8 cellular contexts compared by ENCODE assay signal in genomic region chr19:58466089-58466759, GRCh38. TPM values are rescaled to one million over a fixed set of nuclear protein-coding genes. Genes with fewer than 3 reads are reported as not detected.
DNase-seq lines count a peak whose midpoint lies in the region; FAIRE-seq and TF ChIP-seq lines count a peak whose summit lies in the region.

No MANE protein-coding gene starts in this region.

- peaks cover 35% of the 10 kb centered on the region for H3K36me3 Mint-ChIP-seq in activated T-cell treated with anti-CD3 and anti-CD28 coated beads, Interleukin-2, amount 50 U/mL, for 24 hours (ENCODE audit: low read depth)
- peaks cover 8% of the 10 kb centered on the region for H3K36me3 Mint-ChIP-seq in endodermal cell (ENCODE audit: low read depth)

- peaks cover 3% of the 10 kb centered on the region for H3K27me3 Mint-ChIP-seq in activated T-cell treated with anti-CD3 and anti-CD28 coated beads, Interleukin-2, amount 50 U/mL, for 24 hours
- H3K27me3 Mint-ChIP-seq in endodermal cell (ENCODE audit: insufficient read depth): peaks cover 26% of the 10 kb centered on the region

- H3K9ac ChIP-seq in endodermal cell (ENCODE audit: extremely low read depth, low read length, poor library complexity, severe bottlenecking): peak overlapping the region; percentile 51

- TF ChIP-seq CTCF in endodermal cell (conservative IDR thresholded peaks at IDR 0.05): no peak
- TF ChIP-seq CTCF in neutrophil (IDR thresholded peaks at IDR 0.05): no peak

- H3K9me3 ChIP-seq in MG63: no peaks in the 10 kb centered on the region
- no peaks in the 10 kb centered on the region for H3K9me3 ChIP-seq in endodermal cell (ENCODE audit: control insufficient read depth, low read length)
- no peaks in the 10 kb centered on the region for H3K9me3 ChIP-seq in neutrophil
- no peaks in the 10 kb centered on the region for H3K9me3 ChIP-seq in small intestine (ENCODE audit: control insufficient read depth, low read depth)

- H3K27me3 ChIP-seq in MG63 (no peaks in the 10 kb centered on the region), endodermal cell (ENCODE audit: control insufficient read depth, insufficient read depth, low read length, poor library complexity, severe bottlenecking) (peaks cover 9% of the 10 kb centered on the region), neutrophil (peaks cover 11% of the 10 kb centered on the region), small intestine (ENCODE audit: control insufficient read depth in 2 of 2, insufficient read depth in 2 of 2, low read length in 2 of 2) (no peaks in the 10 kb centered on the region)

- peaks cover 27% of the 10 kb centered on the region for H3K4me1 Mint-ChIP-seq in activated T-cell treated with anti-CD3 and anti-CD28 coated beads, Interleukin-2, amount 50 U/mL, for 24 hours (ENCODE audit: low read depth)
- peaks cover 11% of the 10 kb centered on the region for H3K4me1 Mint-ChIP-seq in endodermal cell

- H3K27ac Mint-ChIP-seq in activated T-cell treated with anti-CD3 and anti-CD28 coated beads, Interleukin-2, amount 50 U/mL, for 24 hours: peak overlapping the region; percentile 79
- H3K27ac Mint-ChIP-seq in endodermal cell: peak overlapping the region; percentile 13

- H3K36me3 ChIP-seq in MG63: peaks cover 9% of the 10 kb centered on the region
- H3K36me3 ChIP-seq in endodermal cell (ENCODE audit: control insufficient read depth, insufficient read depth, low read length): peaks cover 4% of the 10 kb centered on the region
- peaks cover 22% of the 10 kb centered on the region for H3K36me3 ChIP-seq in neutrophil
- H3K36me3 ChIP-seq in small intestine (ENCODE audit: control insufficient read depth in 2 of 2, insufficient read depth in 2 of 2, low read length in 2 of 2): no peaks in the 10 kb centered on the region

- 45 to 46% methylated on average over 10 to 20 of the region's 20 CpGs for WGBS in endodermal cell (ENCODE audit: insufficient coverage in 1 of 2, insufficient read length in 1 of 2), 2 experiments
- 29 to 36% (median 35%) methylated on average over 16 to 20 of the region's 20 CpGs for WGBS in small intestine, 3 donors

- no peak for FAIRE-seq in small intestine (lab: Jason Lieb, UNC)

- H3K4me3 ChIP-seq in MG63: peak overlapping the region; percentile 73
- peak overlapping the region; percentile 77 for H3K4me3 ChIP-seq in endodermal cell (ENCODE audit: low read length)
- H3K4me3 ChIP-seq in neutrophil (ENCODE audit: low read depth in 1 of 2, low read length in 1 of 2): peak overlapping the region; percentile 94
- H3K4me3 ChIP-seq in small intestine (ENCODE audit: low read depth in 1 of 2, low read length in 2 of 2): peak overlapping the region in 1 of 2 donors; percentile 100

- no peaks in the 10 kb centered on the region for H3K9me3 Mint-ChIP-seq in activated T-cell treated with anti-CD3 and anti-CD28 coated beads, Interleukin-2, amount 50 U/mL, for 24 hours
- no peaks in the 10 kb centered on the region for H3K9me3 Mint-ChIP-seq in endodermal cell

- DNase-seq in activated T-cell treated with anti-CD3 and anti-CD28 coated beads, Interleukin-2, amount 50 U/mL, for 24 hours: no peak
- no peak for DNase-seq in activated T-cell treated with anti-CD3 and anti-CD28 coated beads, Interleukin-2, amount 50 U/mL, for 48 hours
- DNase-seq in MG63 (peak; percentile 21), endodermal cell (no peak), small intestine (no peak), DMS114 treated with DMSO at 0.1 percent for 48 hours (lab: John Stamatoyannopoulos, UW; ENCODE audit: unreplicated experiment) (no peak), SW480 (ENCODE audit: low spot score) (no peak)

- no peaks in the 10 kb centered on the region for H3K4me1 ChIP-seq in endodermal cell (ENCODE audit: control insufficient read depth, insufficient read depth, low read length)
- peaks cover 12 to 18% of the 10 kb centered on the region in 2 experiments for H3K4me1 ChIP-seq in neutrophil (ENCODE audit: control insufficient read depth in 1 of 2, insufficient read depth in 1 of 2, low read depth in 1 of 2, low read length in 1 of 2)
- H3K4me1 ChIP-seq in small intestine (ENCODE audit: control insufficient read depth in 2 of 2, insufficient read depth in 1 of 2, low read depth in 1 of 2, low read length in 1 of 2): no peaks in the 10 kb centered on the region

- peak overlapping the region; percentile 90 for H3K4me3 Mint-ChIP-seq in activated T-cell treated with anti-CD3 and anti-CD28 coated beads, Interleukin-2, amount 50 U/mL, for 24 hours
- peak overlapping the region; percentile 67 for H3K4me3 Mint-ChIP-seq in endodermal cell

- no peak overlapping the region for H3K27ac ChIP-seq in endodermal cell (ENCODE audit: low read depth, low read length)
- H3K27ac ChIP-seq in neutrophil: peak overlapping the region; percentile 75
- no peak overlapping the region for H3K27ac ChIP-seq in small intestine (ENCODE audit: low read depth in 1 of 2, low read length in 1 of 2)

RNA-seq across cellular contexts. Expression of gene ZNF324, which starts 0.7 kb away (rescaled TPM):
- 15.2 and 16.0 TPM in 2 replicates for total RNA-seq in MG63 (2014; rRNA removed; shearing (Covaris generic); ENCODE audit: low replicate concordance)
- total RNA-seq in endodermal cell: 1 to 10 TPM; 7.0 to 8.7 TPM
- 5.2 TPM for polyA plus RNA-seq in endodermal cell (2013, experiment 1 of 2)
- 5.5 TPM for polyA plus RNA-seq in endodermal cell (2013, experiment 2 of 2)
- polyA plus RNA-seq in small intestine: 1 to 10 TPM; 3.2 to 5.1 (median 3.4) TPM

RNA-seq across cellular contexts. Expression of gene ZNF446, which starts 9.9 kb away (rescaled TPM):
- 18.4 and 23.5 TPM in 2 replicates for total RNA-seq in MG63 (2014; rRNA removed; shearing (Covaris generic); ENCODE audit: low replicate concordance)
- total RNA-seq in endodermal cell: 10 to 100 TPM; 10.4 to 10.7 TPM
- 11.6 TPM for polyA plus RNA-seq in endodermal cell (2013, experiment 1 of 2)
- 9.4 TPM for polyA plus RNA-seq in endodermal cell (2013, experiment 2 of 2)
- polyA plus RNA-seq in small intestine: 10 to 100 TPM in 1 of 3 donors, 1 to 10 TPM in 2; 7.3 to 11.4 (median 7.8) TPM

RNA-seq across cellular contexts. Expression of gene ZNF324B, which starts 14.8 kb away (rescaled TPM):
- 11.5 and 22.9 TPM in 2 replicates for total RNA-seq in MG63 (2014; rRNA removed; shearing (Covaris generic); ENCODE audit: low replicate concordance)
- 1 to 10 TPM; 5.4 to 6.0 TPM for total RNA-seq in endodermal cell
- polyA plus RNA-seq in endodermal cell (2013, experiment 1 of 2): 2.8 TPM
- polyA plus RNA-seq in endodermal cell (2013, experiment 2 of 2): 2.2 TPM
- 1 to 10 TPM; 1.1 to 3.0 (median 1.1) TPM for polyA plus RNA-seq in small intestine

RNA-seq across cellular contexts. Expression of gene ZNF132, which starts 26.3 kb away (rescaled TPM):
- total RNA-seq in MG63 (2014; rRNA removed; shearing (Covaris generic); ENCODE audit: low replicate concordance): not detected in 2 replicates
- 1 to 10 TPM in 1 of 2 donors, under 1 TPM in 1; 0.71 to 1.2 TPM for total RNA-seq in endodermal cell
- polyA plus RNA-seq in endodermal cell (2013, experiment 1 of 2): 3.3 TPM
- 2.6 TPM for polyA plus RNA-seq in endodermal cell (2013, experiment 2 of 2)
- 1 to 10 TPM in 1 of 3 donors, under 1 TPM in 2; 0.22 to 1.3 (median 0.27) TPM for polyA plus RNA-seq in small intestine

RNA-seq across cellular contexts. Expression of gene SLC27A5, which starts 45.6 kb away (rescaled TPM):
- 5.5 and 13.0 TPM in 2 replicates for total RNA-seq in MG63 (2014; rRNA removed; shearing (Covaris generic); ENCODE audit: low replicate concordance)
- 10 to 100 TPM; 13.6 to 15.3 TPM for total RNA-seq in endodermal cell
- polyA plus RNA-seq in endodermal cell (2013, experiment 1 of 2): 11.6 TPM
- polyA plus RNA-seq in endodermal cell (2013, experiment 2 of 2): 9.0 TPM
- 10 to 100 TPM in 1 of 3 donors, 1 to 10 TPM in 2; 2.2 to 17.0 (median 5.1) TPM for polyA plus RNA-seq in small intestine
